17 cellular contexts compared by ENCODE assay signal in the genomic region with DNA sequence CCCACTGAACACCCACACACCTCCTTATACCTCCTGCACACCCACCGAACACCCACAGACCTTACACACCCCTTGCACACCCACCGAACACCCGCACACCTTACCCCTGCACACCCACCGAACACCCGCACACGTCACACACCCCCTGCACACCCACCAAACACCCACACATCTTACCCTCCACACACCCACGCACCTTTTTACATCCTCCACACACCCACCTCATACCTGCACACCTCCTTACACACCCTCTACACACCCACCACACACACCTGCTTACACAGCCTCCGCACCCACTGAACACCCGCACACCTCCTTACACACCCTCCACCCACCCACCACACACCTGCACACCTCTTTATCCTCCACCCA. TPM values are rescaled to one million over a fixed set of nuclear protein-coding genes. Genes with fewer than 3 reads are reported as not detected.
A peak's percentile ranks its signal among the peaks of the same experiment; 100 is the strongest.
DNase-seq lines count a peak whose midpoint lies in the region; ATAC-seq and TF ChIP-seq lines count a peak whose summit lies in the region.
"Had no signal": no experiment of that assay in that cellular context is flagged by ENCODE, and none has a peak within 500 bp of the region (broad histone marks: within the 10 kb centered on the region; RNA-seq: fewer than 3 reads in every experiment).

No MANE protein-coding gene starts in this region.

- no peaks in the 10 kb centered on the region for H3K9me3 Mint-ChIP-seq in activated CD8-positive, alpha-beta memory T cell treated with anti-CD3 and anti-CD28 coated beads, Interleukin-2, amount 10 ng/mL, durations not matched to agents 7 days and 5 days (ENCODE audit: low read depth)
- no peaks in the 10 kb centered on the region for H3K9me3 Mint-ChIP-seq in endodermal cell
- H3K9me3 Mint-ChIP-seq in activated CD4-positive, alpha-beta memory T cell treated with anti-CD3 and anti-CD28 coated beads, Interleukin-2, amount 10 ng/mL, durations not matched to agents 7 days and 5 days = no peaks in the 10 kb centered on the region
- H3K9me3 Mint-ChIP-seq: CD14-positive monocyte; CD8-positive, alpha-beta T cell; GM23338 had no signal

- H3K27me3 ChIP-seq in endodermal cell (ENCODE audit: control insufficient read depth, insufficient read depth, low read length, poor library complexity, severe bottlenecking) = no peaks in the 10 kb centered on the region
- H3K27me3 ChIP-seq in gastrocnemius medialis = no peaks in the 10 kb centered on the region
- no peaks in the 10 kb centered on the region for H3K27me3 ChIP-seq in colonic mucosa

- no peaks in the 10 kb centered on the region for H3K4me1 Mint-ChIP-seq in activated CD8-positive, alpha-beta memory T cell treated with anti-CD3 and anti-CD28 coated beads, Interleukin-2, amount 10 ng/mL, durations not matched to agents 7 days and 5 days
- H3K4me1 Mint-ChIP-seq in endodermal cell = peaks cover 12% of the 10 kb centered on the region
- H3K4me1 Mint-ChIP-seq in activated CD4-positive, alpha-beta memory T cell treated with anti-CD3 and anti-CD28 coated beads, Interleukin-2, amount 10 ng/mL, durations not matched to agents 7 days and 5 days = no peaks in the 10 kb centered on the region

- H3K27ac ChIP-seq in HEK293 (ENCODE audit: extremely low read depth, low read depth, low read length) = no peak overlapping the region
- no peak overlapping the region for H3K27ac ChIP-seq in endodermal cell (ENCODE audit: low read depth, low read length)
- H3K27ac ChIP-seq in gastrocnemius medialis = peak overlapping the region; percentile 99
- H3K27ac ChIP-seq in colonic mucosa = no peak overlapping the region
- H3K27ac ChIP-seq: 22Rv1 had no signal

- no peak overlapping the region for H3K4me3 Mint-ChIP-seq in activated CD8-positive, alpha-beta memory T cell treated with anti-CD3 and anti-CD28 coated beads, Interleukin-2, amount 10 ng/mL, durations not matched to agents 7 days and 5 days
- H3K4me3 Mint-ChIP-seq in endodermal cell = no peak overlapping the region
- no peak overlapping the region for H3K4me3 Mint-ChIP-seq in activated CD4-positive, alpha-beta memory T cell treated with anti-CD3 and anti-CD28 coated beads, Interleukin-2, amount 10 ng/mL, durations not matched to agents 7 days and 5 days
- H3K4me3 Mint-ChIP-seq: CD14-positive monocyte; CD8-positive, alpha-beta T cell; GM23338 had no signal

- H3K36me3 ChIP-seq in HEK293 (ENCODE audit: control insufficient read depth in 2 of 2, insufficient read depth in 1 of 2, low read length in 2 of 2) (peaks cover 12 to 22% of the 10 kb centered on the region in 2 experiments; a peak in 2 of 3 replicates), endodermal cell (ENCODE audit: control insufficient read depth, insufficient read depth, low read length) (no peaks in the 10 kb centered on the region), gastrocnemius medialis (peaks cover 0 to 35% of the 10 kb centered on the region in 2 donors), colonic mucosa (no peaks in the 10 kb centered on the region)

- CTCF ChIA-PET in activated CD8-positive, alpha-beta memory T cell treated with anti-CD3 and anti-CD28 coated beads, Interleukin-2, amount 10 ng/mL, durations not matched to agents 7 days and 5 days (lab: Charles Lee) = no interaction called here
- CTCF ChIA-PET in HEK293 (lab: Yijun Ruan, JAX) = no interaction called here
- CTCF ChIA-PET in activated CD4-positive, alpha-beta memory T cell treated with anti-CD3 and anti-CD28 coated beads, Interleukin-2, amount 10 ng/mL, durations not matched to agents 7 days and 5 days (lab: Charles Lee) = no interaction called here

- no peaks in the 10 kb centered on the region for H3K9me3 ChIP-seq in HEK293 (ENCODE audit: control insufficient read depth, insufficient read depth, low read depth, low read length)
- no peaks in the 10 kb centered on the region for H3K9me3 ChIP-seq in endodermal cell (ENCODE audit: control insufficient read depth, low read length)
- no peaks in the 10 kb centered on the region for H3K9me3 ChIP-seq in gastrocnemius medialis
- H3K9me3 ChIP-seq in colonic mucosa = no peaks in the 10 kb centered on the region

- no peak overlapping the region for H3K27ac Mint-ChIP-seq in activated CD8-positive, alpha-beta memory T cell treated with anti-CD3 and anti-CD28 coated beads, Interleukin-2, amount 10 ng/mL, durations not matched to agents 7 days and 5 days
- no peak overlapping the region for H3K27ac Mint-ChIP-seq in endodermal cell
- H3K27ac Mint-ChIP-seq in activated CD4-positive, alpha-beta memory T cell treated with anti-CD3 and anti-CD28 coated beads, Interleukin-2, amount 10 ng/mL, durations not matched to agents 7 days and 5 days = no peak overlapping the region
- H3K27ac Mint-ChIP-seq: CD14-positive monocyte; CD8-positive, alpha-beta T cell; GM23338 had no signal

- no peaks in the 10 kb centered on the region for H3K36me3 Mint-ChIP-seq in activated CD8-positive, alpha-beta memory T cell treated with anti-CD3 and anti-CD28 coated beads, Interleukin-2, amount 10 ng/mL, durations not matched to agents 7 days and 5 days
- H3K36me3 Mint-ChIP-seq in endodermal cell (ENCODE audit: low read depth) = no peaks in the 10 kb centered on the region
- H3K36me3 Mint-ChIP-seq in activated CD4-positive, alpha-beta memory T cell treated with anti-CD3 and anti-CD28 coated beads, Interleukin-2, amount 10 ng/mL, durations not matched to agents 7 days and 5 days (ENCODE audit: low read depth) = no peaks in the 10 kb centered on the region

- in situ Hi-C loops in gastrocnemius medialis (cut with MboI; ENCODE audit: low sequenced_read_pairs in 4 of 4) = no loop called here

- WGBS in endodermal cell (ENCODE audit: insufficient coverage in 1 of 2, insufficient read length in 1 of 2), 2 experiments = 96% methylated on average over 9 of the region's 9 CpGs; no CpG with 5 or more reads in 1 of the 2 experiments

- no peak overlapping the region for H3K9ac ChIP-seq in endodermal cell (ENCODE audit: extremely low read depth, low read length, poor library complexity, severe bottlenecking)
- H3K9ac ChIP-seq in colonic mucosa (ENCODE audit: low read depth in 2 of 2, low read length in 2 of 2) = no peak overlapping the region

- H3K4me1 ChIP-seq in HEK293 (ENCODE audit: control insufficient read depth, insufficient read depth, low read length) (no peaks in the 10 kb centered on the region), endodermal cell (ENCODE audit: control insufficient read depth, insufficient read depth, low read length) (no peaks in the 10 kb centered on the region), gastrocnemius medialis (peaks cover 86 to 94% of the 10 kb centered on the region in 2 donors), colonic mucosa (no peaks in the 10 kb centered on the region)

- DNase-seq in activated CD8-positive, alpha-beta memory T cell treated with anti-CD3 and anti-CD28 coated beads, Interleukin-2, amount 50 U/mL, for 48 hours = peak; percentile 30
- DNase-seq in activated CD8-positive, alpha-beta memory T cell treated with anti-CD3 and anti-CD28 coated beads, Interleukin-2, amount 10 ng/mL, durations not matched to agents 7 days and 5 days = no peak
- DNase-seq in endodermal cell (peak; percentile 17), gastrocnemius medialis (no peak), HPDE6-E6E7 (ENCODE audit: extremely low spot score) (no peak), colonic mucosa (no peak)
- DNase-seq in activated CD4-positive, alpha-beta memory T cell treated with anti-CD3 and anti-CD28 coated beads, Interleukin-2, amount 10 ng/mL, durations not matched to agents 7 days and 5 days = no peak
- DNase-seq: CD8-positive, alpha-beta T cell; COR-L47; DMS153; DMS79 treated with DMSO at 0.1 percent for 48 hours; EL; H7 had no signal

- intact Hi-C loops in gastrocnemius medialis (cut with DNase I; ENCODE audit: low total_unique reads) (loop anchor here (5.0 kb wide), 1 partner anchor 106 kb away; the partner anchor contains the start of gene PSEN2), colonic mucosa (cut with DNase I) (no loop called here)

- TF ChIP-seq POLR2A in gastrocnemius medialis (IDR thresholded peaks at IDR 0.05) = no peak

- POLR2A ChIA-PET in HEK293 (lab: Yijun Ruan, JAX) = no interaction called here
- POLR2A ChIA-PET in activated CD4-positive, alpha-beta memory T cell treated with anti-CD3 and anti-CD28 coated beads, Interleukin-2, amount 10 ng/mL, durations not matched to agents 7 days and 5 days (lab: Charles Lee) = no interaction called here

- TF ChIP-seq CTCF in HEK293 (tag by site-specific recombination; IDR thresholded peaks at IDR 0.05) (no peak), endodermal cell (conservative IDR thresholded peaks at IDR 0.05) (no peak), gastrocnemius medialis (IDR thresholded peaks at IDR 0.05 in 4 of 5, conservative IDR thresholded peaks at IDR 0.05 in 1 of 5) (no peak), colonic mucosa (IDR thresholded peaks at IDR 0.05) (no peak)

- no peaks in the 10 kb centered on the region for H3K27me3 Mint-ChIP-seq in activated CD8-positive, alpha-beta memory T cell treated with anti-CD3 and anti-CD28 coated beads, Interleukin-2, amount 10 ng/mL, durations not matched to agents 7 days and 5 days
- H3K27me3 Mint-ChIP-seq in endodermal cell (ENCODE audit: insufficient read depth) = no peaks in the 10 kb centered on the region
- no peaks in the 10 kb centered on the region for H3K27me3 Mint-ChIP-seq in activated CD4-positive, alpha-beta memory T cell treated with anti-CD3 and anti-CD28 coated beads, Interleukin-2, amount 10 ng/mL, durations not matched to agents 7 days and 5 days

- ATAC-seq in activated CD8-positive, alpha-beta memory T cell treated with anti-CD3 and anti-CD28 coated beads, Interleukin-2, amount 10 ng/mL, durations not matched to agents 7 days and 5 days = no peak
- ATAC-seq in gastrocnemius medialis = no peak
- ATAC-seq: CD8-positive, alpha-beta T cell; GM23338 had no signal

- H3K4me3 ChIP-seq in HEK293 (ENCODE audit: low read depth, low read length) (no peak overlapping the region), endodermal cell (ENCODE audit: low read length) (no peak overlapping the region), gastrocnemius medialis (no peak overlapping the region), colonic mucosa (no peak overlapping the region)
- H3K4me3 ChIP-seq: GM23338 had no signal

RNA-seq across cellular contexts. Expression of gene COQ8A, which starts 37.9 kb away (rescaled TPM):
- 10 to 100 TPM; 19.0 to 22.1 TPM for total RNA-seq in activated CD8-positive, alpha-beta memory T cell treated with anti-CD3 and anti-CD28 coated beads, Interleukin-2, amount 10 ng/mL, durations not matched to agents 7 days and 5 days
- total RNA-seq in endodermal cell (10 to 100 TPM in 1 of 2 donors, 1 to 10 TPM in 1; 6.6 to 14.9 TPM), gastrocnemius medialis (1,000 to 10,000 TPM in 3 of 4 donors, 100 to 1,000 TPM in 1; 950 to 2,403 (median 1,384) TPM), colonic mucosa (10 to 100 TPM; 56.3 to 58.1 TPM)
- 13.1 TPM for polyA plus RNA-seq in endodermal cell (2013, experiment 1 of 2)
- 10.1 TPM for polyA plus RNA-seq in endodermal cell (2013, experiment 2 of 2)
- 10 to 100 TPM; 18.1 to 18.5 TPM for total RNA-seq in activated CD4-positive, alpha-beta memory T cell treated with anti-CD3 and anti-CD28 coated beads, Interleukin-2, amount 10 ng/mL, durations not matched to agents 7 days and 5 days

Comparison
In these comparisons a context has a peak if more than half of its experiments do, and no peak if none do; other contexts are left out.
1. DNase-seq: peak in activated CD8-positive, alpha-beta memory T cell treated with anti-CD3 and anti-CD28 coated beads, Interleukin-2, amount 50 U/mL, for 48 hours (single experiment) and endodermal cell (single experiment); none in activated CD8-positive, alpha-beta memory T cell treated with anti-CD3 and anti-CD28 coated beads, Interleukin-2, amount 10 ng/mL, durations not matched to agents 7 days and 5 days (single experiment), gastrocnemius medialis (0 of 2), activated CD4-positive, alpha-beta memory T cell treated with anti-CD3 and anti-CD28 coated beads, Interleukin-2, amount 10 ng/mL, durations not matched to agents 7 days and 5 days (single experiment), HPDE6-E6E7 (single experiment) and colonic mucosa (single experiment).
2. H3K27ac ChIP-seq: peak in gastrocnemius medialis (4 of 4); none in HEK293 (single experiment), endodermal cell (single experiment) and colonic mucosa (single experiment).
3. RNA of gene COQ8A, which starts 37.9 kb away (total RNA-seq): 950 to 2,403 TPM in gastrocnemius medialis; 56.3 to 58.1 TPM in colonic mucosa, 19.0 to 22.1 TPM in activated CD8-positive, alpha-beta memory T cell treated with anti-CD3 and anti-CD28 coated beads, Interleukin-2, amount 10 ng/mL, durations not matched to agents 7 days and 5 days, 18.1 to 18.5 TPM in activated CD4-positive, alpha-beta memory T cell treated with anti-CD3 and anti-CD28 coated beads, Interleukin-2, amount 10 ng/mL, durations not matched to agents 7 days and 5 days and 6.6 to 14.9 TPM in endodermal cell; every median in the first group is over 10 times any median in the second.